8 cellular contexts compared by ENCODE assay signal in the genomic region with DNA sequence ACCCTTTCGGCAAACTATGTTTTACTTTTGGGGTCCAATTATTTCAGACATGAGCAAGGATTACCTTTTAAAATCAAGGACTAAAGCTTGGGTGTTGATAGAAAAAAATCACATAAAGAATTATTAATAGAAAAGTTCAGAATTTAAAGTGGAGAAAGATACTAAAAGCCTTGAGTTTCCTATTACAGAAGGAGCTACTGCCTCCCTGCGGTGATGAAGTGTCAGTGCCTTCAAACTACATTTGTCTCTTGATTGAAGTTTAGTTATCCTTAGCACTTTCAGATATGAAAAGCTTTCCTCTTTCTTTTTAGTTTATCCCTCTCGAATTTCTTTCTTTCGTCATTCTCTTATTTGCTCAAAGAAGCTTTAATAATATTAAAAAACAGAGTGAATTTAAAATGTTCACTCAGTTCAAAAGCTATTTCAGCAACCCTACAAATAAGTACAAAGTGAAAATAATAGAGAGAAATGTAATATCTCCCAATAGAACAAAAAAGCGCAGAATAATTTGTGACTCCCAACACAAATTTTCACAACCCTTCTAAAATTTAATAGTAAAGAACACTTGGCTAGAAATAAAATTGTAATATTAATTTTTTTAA.
DNase-seq lines count a peak whose midpoint lies in the region; ATAC-seq, FAIRE-seq and TF ChIP-seq lines count a peak whose summit lies in the region.

No MANE protein-coding gene starts in this region.

- no peak for TF ChIP-seq POLR2A in GM12878 (IDR thresholded peaks at IDR 0.05; ENCODE audit: low read depth, low read length)

- no peaks in the 10 kb centered on the region for H4K20me1 ChIP-seq in GM12878 (ENCODE audit: control insufficient read depth, insufficient read depth)

- H3K27me3 Mint-ChIP-seq in CD4-positive, alpha-beta T cell, result no peaks in the 10 kb centered on the region

- no peaks in the 10 kb centered on the region for H3K79me2 ChIP-seq in GM12878 (ENCODE audit: control insufficient read depth, insufficient read depth, low read length)

- FAIRE-seq in GM18507 (lab: Jason Lieb, UNC) (peak; percentile 75), GM12878 (lab: Jason Lieb, UNC) (peak; percentile 94)

- H3K4me3 ChIP-seq in GM12878, result no peak overlapping the region

- H3K27ac Mint-ChIP-seq in CD4-positive, alpha-beta T cell, result no peak overlapping the region

- DNase-seq in CD4-positive, alpha-beta T cell, result no peak
- DNase-seq in GM18507 (ENCODE audit: extremely low spot score, insufficient read length, low read depth) (peak; percentile 26), NCI-H345 treated with DMSO at 0.1 percent for 48 hours (lab: John Stamatoyannopoulos, UW; ENCODE audit: unreplicated experiment) (peak; percentile 58), GM12878 (ENCODE audit: low read depth, low spot score) (no peak), kidney glomerular epithelial cell (lab: John Stamatoyannopoulos, UW) (peak; percentile 12), cortex of kidney (lab: John Stamatoyannopoulos, UW) (no peak)

- no peaks in the 10 kb centered on the region for H3K27me3 ChIP-seq in CD4-positive, alpha-beta T cell (ENCODE audit: control insufficient read depth, insufficient read depth, low read length)
- no peaks in the 10 kb centered on the region for H3K27me3 ChIP-seq in GM12878 (replicated peaks in 1 of 2; ENCODE audit: control insufficient read depth in 2 of 2, insufficient read depth in 2 of 2, low read length in 1 of 2)

- TF ChIP-seq CTCF in CD4-positive, alpha-beta T cell (IDR thresholded peaks at IDR 0.05), result peak; percentile 68
- TF ChIP-seq CTCF in GM12878 (IDR thresholded peaks at IDR 0.05 in 2 of 3, conservative IDR thresholded peaks at IDR 0.05 in 1 of 3; ENCODE audit: control insufficient read depth in 2 of 3, extremely low read depth in 1 of 3, insufficient read depth in 1 of 3, low read depth in 3 of 3, low read length in 3 of 3), result peak; percentile 66 to 76 (median 67); a peak in 5 of 6 replicates

- no peaks in the 10 kb centered on the region for H3K9me3 Mint-ChIP-seq in CD4-positive, alpha-beta T cell

- RAD21 ChIA-PET in GM12878 (lab: Charles Lee; ENCODE audit: unreplicated experiment), result interaction anchor here (0.6 to 1.4 kb wide), 10 partner anchors 8 to 295 kb away, joined by 3 to 8 read pairs (median 3); no protein-coding TSS in a partner anchor

- H3K9ac ChIP-seq in GM12878 (ENCODE audit: control insufficient read depth, insufficient read depth, low read length), result no peak overlapping the region

- H3K4me1 ChIP-seq in GM12878 (ENCODE audit: control insufficient read depth, insufficient read depth, low read length), result no peaks in the 10 kb centered on the region

- no peaks in the 10 kb centered on the region for H3K9me3 ChIP-seq in CD4-positive, alpha-beta T cell (ENCODE audit: control insufficient read depth, low read length)
- no peaks in the 10 kb centered on the region for H3K9me3 ChIP-seq in GM12878 (replicated peaks; ENCODE audit: control insufficient read depth, insufficient read depth, low read length)

- in situ Hi-C loops in GM12878 (cut with MboI), result loop anchor here (10.0 to 25.0 kb wide), 3 partner anchors 291 to 1778 kb away; no protein-coding TSS in a partner anchor

- no peaks in the 10 kb centered on the region for H3K36me3 ChIP-seq in GM12878 (ENCODE audit: control insufficient read depth in 2 of 2, insufficient read depth in 2 of 2, low read length in 1 of 2)

- H3K4me1 Mint-ChIP-seq in CD4-positive, alpha-beta T cell (ENCODE audit: low read depth), result no peaks in the 10 kb centered on the region

- H3K27ac ChIP-seq in CD4-positive, alpha-beta T cell (ENCODE audit: low read depth, low read length), result no peak overlapping the region
- no peak overlapping the region for H3K27ac ChIP-seq in GM12878 (ENCODE audit: control insufficient read depth, insufficient read depth)

- TF ChIP-seq RAD21 in GM12878 (IDR thresholded peaks at IDR 0.05; ENCODE audit: insufficient read depth, low read depth, low read length), result peak; percentile 82

- no TSS peak for BruUV-seq in GM12878 (replicated peaks; lab: Mats Ljungman, UMichigan)

- peak; percentile 55 for ATAC-seq in CD4-positive, alpha-beta T cell (ENCODE audit: poor library complexity)
- ATAC-seq in HG03066 (IDR thresholded peaks at IDR 0.05; ENCODE audit: low read depth, unreplicated experiment), result peak; percentile 64
- ATAC-seq in GM12878, result peak; percentile 81
- ATAC-seq in GM19467 (IDR thresholded peaks at IDR 0.05; ENCODE audit: unreplicated experiment), result no peak

- SMC1A ChIA-PET in GM12878 (lab: Charles Lee; ENCODE audit: uncharacterized antibody, unreplicated experiment), result interaction anchor here (0.6 to 2.8 kb wide), 16 partner anchors 8 to 411 kb away, joined by 3 to 19 read pairs (median 4); no protein-coding TSS in a partner anchor

- no peak overlapping the region for H2AFZ ChIP-seq in GM12878 (ENCODE audit: control insufficient read depth, low read depth, low read length)

- no peak overlapping the region for H3K4me2 ChIP-seq in GM12878 (ENCODE audit: control insufficient read depth, insufficient read depth)

- TF ChIP-seq EP300 in GM12878 (IDR thresholded peaks at IDR 0.05; ENCODE audit: borderline replicate concordance in 1 of 2, control insufficient read depth in 1 of 2, low read depth in 2 of 2, low read length in 2 of 2), result no peak

- POLR2A ChIA-PET in CD4-positive, alpha-beta T cell (lab: Charles Lee), result interaction anchor here (1.0 kb wide), 1 partner anchor 12 kb away, joined by 3 read pairs; no protein-coding TSS in a partner anchor
- POLR2A ChIA-PET in GM12878 (lab: Charles Lee), result no interaction called here

- CTCF ChIA-PET in CD4-positive, alpha-beta T cell (lab: Charles Lee), result interaction anchor here (0.7 to 1.1 kb wide), 4 partner anchors 8 to 38 kb away, joined by 3 read pairs; no protein-coding TSS in a partner anchor
- CTCF ChIA-PET in GM12878 (lab: Yijun Ruan, JAX), result interaction anchor here (0.7 to 3.6 kb wide), 29 partner anchors 8 to 1031 kb away, joined by 3 to 31 read pairs (median 4); partner anchors contain the start of gene TRAPPC6B

- intact Hi-C loops in CD4-positive, alpha-beta T cell (cut with DNase I, micrococcal nuclease), result loop anchor here (5.0 to 10.0 kb wide), 3 partner anchors 293 to 1771 kb away; no protein-coding TSS in a partner anchor
- intact Hi-C loops in GM12878 (cut with micrococcal nuclease; ENCODE audit: unreplicated experiment), result loop anchor here (2.0 kb wide), 1 partner anchor 293 kb away; no protein-coding TSS in a partner anchor

- H3K4me3 Mint-ChIP-seq in CD4-positive, alpha-beta T cell, result no peak overlapping the region

- no peaks in the 10 kb centered on the region for H3K36me3 Mint-ChIP-seq in CD4-positive, alpha-beta T cell (ENCODE audit: low read depth)

- WGBS in GM12878 (ENCODE audit: insufficient coverage, insufficient replicate concordance, low lambda C conversion rate, missing lambda C conversion rate), result 31% methylated on average over 5 of the region's 5 CpGs

TF ChIP-seq in GM12878, 131 proteins besides CTCF, POLR2A, EP300 and RAD21:
- TF ChIP-seq SMC3 (IDR thresholded peaks at IDR 0.05; ENCODE audit: borderline replicate concordance, low read length), result peak; percentile 54; the same call in 1 of the 2 replicates
- no peak for TF ChIP-seq BRCA1 (IDR thresholded peaks at IDR 0.05; ENCODE audit: low read depth, low read length)

Comparison
In these comparisons a context has a peak if more than half of its experiments do, and no peak if none do; other contexts are left out.
1. DNase-seq: peak in GM18507 (single experiment), NCI-H345 treated with DMSO at 0.1 percent for 48 hours (single experiment) and kidney glomerular epithelial cell (single experiment); none in CD4-positive, alpha-beta T cell (0 of 10), GM12878 (single experiment) and cortex of kidney (single experiment).